ENCODE assay signal across 27 cellular contexts in the genomic region with DNA sequence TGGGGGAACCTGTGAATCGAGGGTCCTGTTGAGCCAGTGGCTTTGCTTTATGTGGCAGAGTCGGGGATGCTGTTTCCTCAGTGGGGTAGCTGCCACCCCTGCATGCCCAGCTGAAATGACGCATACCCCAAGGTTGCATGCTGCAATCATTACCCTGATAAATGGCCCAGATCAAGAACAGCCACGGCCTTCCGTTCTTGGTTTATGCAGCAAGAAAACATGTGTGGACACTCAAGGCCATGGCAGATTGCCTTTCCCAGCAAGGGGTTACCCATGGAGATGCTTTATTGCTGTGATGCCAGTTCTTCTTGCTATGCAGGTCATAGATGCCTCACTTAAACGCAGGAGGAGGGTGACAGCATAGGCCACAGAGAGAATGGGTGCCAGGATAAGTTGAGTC.
"Had no signal": no experiment of that assay in that cellular context is flagged by ENCODE, and none has a peak within 500 bp of the region (broad histone marks: within the 10 kb centered on the region; RNA-seq: fewer than 3 reads in every experiment).

No MANE protein-coding gene starts in this region.

- H3K36me3 Mint-ChIP-seq: natural killer cell treated with Interleukin-12 subunit alpha and Interleukin-12 subunit beta and Interleukin-15 and Interleukin-18, amount 100 ng/mL, for 72 hours had no signal

- FAIRE-seq: islet of Langerhans, kidney had no signal

- H3K27me3 ChIP-seq: ovary, right atrium auricular region, right lobe of liver, tibial nerve, vagina had no signal

- H3K9me3 Mint-ChIP-seq: immature natural killer cell; mesothelial cell of epicardium; natural killer cell treated with Interleukin-12 subunit alpha and Interleukin-12 subunit beta and Interleukin-15 and Interleukin-18, amount 100 ng/mL, for 72 hours; stimulated activated memory B cell treated with anti-CD40 and anti-IgM and Interleukin-4, amounts not matched to agents 10 μg/mL and 1 μg/mL and 100 μg/mL, for 72 hours; stimulated activated naive CD8-positive, alpha-beta T cell treated with anti-CD3 and anti-CD28 coated beads, Interleukin-15, amount 100 ng/mL, for 72 hours; type B pancreatic cell had no signal

- H3K27ac Mint-ChIP-seq: mesothelial cell of epicardium; stimulated activated memory B cell treated with anti-CD40 and anti-IgM and Interleukin-4, amounts not matched to agents 10 μg/mL and 1 μg/mL and 100 μg/mL, for 72 hours; stimulated activated naive CD8-positive, alpha-beta T cell treated with anti-CD3 and anti-CD28 coated beads, Interleukin-15, amount 100 ng/mL, for 72 hours; type B pancreatic cell had no signal

- H3K4me1 Mint-ChIP-seq: mesothelial cell of epicardium had no signal

- H3K4me2 ChIP-seq: smooth muscle cell had no signal

- H3K27ac ChIP-seq: left ventricle myocardium inferior, ovary, right atrium auricular region, right lobe of liver, tibial nerve, vagina had no signal

- H3K4me1 ChIP-seq: left ventricle myocardium inferior, right atrium auricular region, right lobe of liver, tibial nerve, vagina had no signal

- H3K27me3 Mint-ChIP-seq: naive thymus-derived CD4-positive, alpha-beta T cell; natural killer cell treated with Interleukin-12 subunit alpha and Interleukin-12 subunit beta and Interleukin-15 and Interleukin-18, amount 100 ng/mL, for 72 hours; progenitor cell of endocrine pancreas; stimulated activated memory B cell treated with anti-CD40 and anti-IgM and Interleukin-4, amounts not matched to agents 10 μg/mL and 1 μg/mL and 100 μg/mL, for 72 hours; stimulated activated naive CD8-positive, alpha-beta T cell treated with anti-CD3 and anti-CD28 coated beads, Interleukin-15, amount 100 ng/mL, for 72 hours; type B pancreatic cell had no signal

- H3K4me3 Mint-ChIP-seq: immature natural killer cell; mesothelial cell of epicardium; naive thymus-derived CD4-positive, alpha-beta T cell; natural killer cell treated with Interleukin-12 subunit alpha and Interleukin-12 subunit beta and Interleukin-15 and Interleukin-18, amount 100 ng/mL, for 72 hours; stimulated activated memory B cell treated with anti-CD40 and anti-IgM and Interleukin-4, amounts not matched to agents 10 μg/mL and 1 μg/mL and 100 μg/mL, for 72 hours; stimulated activated naive CD8-positive, alpha-beta T cell treated with anti-CD3 and anti-CD28 coated beads, Interleukin-15, amount 100 ng/mL, for 72 hours; type B pancreatic cell had no signal

- H3K9me3 ChIP-seq: left ventricle myocardium inferior, ovary, right atrium auricular region, right lobe of liver, tibial nerve, vagina had no signal

- H3K36me3 ChIP-seq: ovary, right atrium auricular region had no signal

- DNase-seq: hypothalamus; immature natural killer cell; kidney; left colon; left ventricle myocardium inferior; mesendoderm; naive thymus-derived CD4-positive, alpha-beta T cell; right lobe of liver; stimulated activated CD4-positive, alpha-beta T cell treated with anti-CD3 and anti-CD28 coated beads, Interleukin-1b, Interleukin-23, amount 100 ng/mL, for 48 hours; stimulated activated CD4-positive, alpha-beta T cell treated with anti-CD3 and anti-CD28 coated beads, Interleukin-2, amount 100 ng/mL, for 48 hours; stimulated activated CD4-positive, alpha-beta T cell treated with anti-CD3 and anti-CD28 coated beads, Interleukin-4, amount 100 ng/mL, for 4 hours; stimulated activated CD8-positive, alpha-beta memory T cell treated with anti-CD3 and anti-CD28 coated beads, Interleukin-4, amount 100 ng/mL, for 48 hours; stimulated activated naive CD4-positive, alpha-beta T cell treated with Interleukin-2 at 50 U/mL for 16 hours; stimulated activated naive CD8-positive, alpha-beta T cell treated with anti-CD3 and anti-CD28 coated beads, Interleukin-15, amount 100 ng/mL, for 72 hours; substantia nigra had no signal

- H3K4me3 ChIP-seq: left ventricle myocardium inferior, lung, ovary, right atrium auricular region, right lobe of liver, smooth muscle cell, tibial nerve, vagina had no signal
